In genomic region chr14:73026845-73027542, GRCh38 we compare ENCODE assay signal across 8 cellular contexts. TPM values are rescaled to one million over a fixed set of nuclear protein-coding genes. Genes with fewer than 3 reads are reported as not detected.
DNase-seq lines count a peak whose midpoint lies in the region; ATAC-seq lines count a peak whose summit lies in the region.

Gene ZFYVE1 (minus strand): TSS chr14:73027106. CDS start chr14:73024508, 2,598 bp downstream.

- peaks cover 35% of the 10 kb centered on the region for H3K36me3 Mint-ChIP-seq in dendritic cell treated with granulocyte-macrophage colony-stimulating factor and Interleukin-4, amounts not matched to agents 40 ng/mL and 50 ng/mL, for 4 days (ENCODE audit: low read depth)

- peaks cover 42% of the 10 kb centered on the region for H3K4me1 Mint-ChIP-seq in dendritic cell treated with granulocyte-macrophage colony-stimulating factor and Interleukin-4, amounts not matched to agents 40 ng/mL and 50 ng/mL, for 4 days (ENCODE audit: low read depth)

- H3K27ac ChIP-seq in BLaER1 = peak within 1 kb of the TSS; percentile 68

- no peaks in the 10 kb centered on the region for H3K27me3 ChIP-seq in BLaER1

- peak; percentile 96 for ATAC-seq in GM19351 (IDR thresholded peaks at IDR 0.05; ENCODE audit: unreplicated experiment)
- ATAC-seq in HG03521 (IDR thresholded peaks at IDR 0.05; ENCODE audit: unreplicated experiment) = peak; percentile 94
- ATAC-seq in left lobe of liver = peak; percentile 97

- H3K4me2 ChIP-seq in BLaER1 = peak within 1 kb of the TSS; percentile 92

- no peaks in the 10 kb centered on the region for H3K27me3 Mint-ChIP-seq in dendritic cell treated with granulocyte-macrophage colony-stimulating factor and Interleukin-4, amounts not matched to agents 40 ng/mL and 50 ng/mL, for 4 days

- peaks cover 23% of the 10 kb centered on the region for H3K36me3 ChIP-seq in BLaER1

- peak within 1 kb of the TSS; percentile 91 for H3K27ac Mint-ChIP-seq in dendritic cell treated with granulocyte-macrophage colony-stimulating factor and Interleukin-4, amounts not matched to agents 40 ng/mL and 50 ng/mL, for 4 days

- no peaks in the 10 kb centered on the region for H3K9me3 Mint-ChIP-seq in dendritic cell treated with granulocyte-macrophage colony-stimulating factor and Interleukin-4, amounts not matched to agents 40 ng/mL and 50 ng/mL, for 4 days

- peak within 1 kb of the TSS; percentile 94 for H3K4me3 Mint-ChIP-seq in dendritic cell treated with granulocyte-macrophage colony-stimulating factor and Interleukin-4, amounts not matched to agents 40 ng/mL and 50 ng/mL, for 4 days

- DNase-seq in NCI-H748 (lab: John Stamatoyannopoulos, UW; ENCODE audit: unreplicated experiment) (peak; percentile 98), left lobe of liver (ENCODE audit: low spot score) (peak; percentile 98)
- DNase-seq in activated CD4-positive, alpha-beta T cell treated with anti-CD3 and anti-CD28 coated beads, Interleukin-2, amount 50 U/mL, for 1 hour = peak; percentile 88
- peak; percentile 86 for DNase-seq in stimulated activated CD4-positive, alpha-beta T cell treated with anti-CD3 and anti-CD28 coated beads, Interleukin-2, amount 100 ng/mL, for 4 hours (ENCODE audit: low read depth)

- H4K20me1 ChIP-seq in BLaER1 = peaks cover 38% of the 10 kb centered on the region

- peak within 1 kb of the TSS; percentile 71 for H3K4me3 ChIP-seq in BLaER1

- peak within 1 kb of the TSS; percentile 83 for H3K9ac ChIP-seq in BLaER1

- intact Hi-C loops in dendritic cell treated with granulocyte-macrophage colony-stimulating factor and Interleukin-4, amounts not matched to agents 40 ng/mL and 50 ng/mL, for 4 days (cut with micrococcal nuclease) = loop anchor here (1.0 kb wide), 1 partner anchor 31 kb away; the partner anchor contains the start of gene RBM25

- no peaks in the 10 kb centered on the region for H3K9me3 ChIP-seq in BLaER1

- H3K4me1 ChIP-seq in BLaER1 = peaks cover 45% of the 10 kb centered on the region

RNA-seq across cellular contexts. Expression of gene ZFYVE1, which starts in this region (rescaled TPM):
- 13.4 TPM for total RNA-seq in left lobe of liver

Comparison
In these comparisons a context has a peak if more than half of its experiments do, and no peak if none do; other contexts are left out.
1. Peak in every context shown above with its lines: DNase-seq, ATAC-seq, H3K4me3 ChIP-seq and H3K27ac ChIP-seq.